In genomic region chr12:57766464-57767311, GRCh38 we compare ENCODE assay signal across 9 cellular contexts. TPM values are rescaled to one million over a fixed set of nuclear protein-coding genes. Genes with fewer than 3 reads are reported as not detected.
DNase-seq lines count a peak whose midpoint lies in the region; TF ChIP-seq lines count a peak whose summit lies in the region.
"Had no signal": no experiment of that assay in that cellular context is flagged by ENCODE, and none has a peak within 500 bp of the region (broad histone marks: within the 10 kb centered on the region; RNA-seq: fewer than 3 reads in every experiment).

CYP27B1 (minus strand) TSS chr12:57767078; CDS start chr12:57767041, 37 bp downstream.

- CTCF ChIA-PET in RWPE1 (lab: Yijun Ruan, JAX): interaction anchor here (0.6 to 2.3 kb wide), 6 partner anchors 8 to 762 kb away, joined by 3 to 9 read pairs (median 4); partner anchors contain the start of gene TSFM

- H3K27me3 ChIP-seq in esophagus (ENCODE audit: control insufficient read depth in 1 of 2, insufficient read depth in 2 of 2, low read length in 2 of 2) (no peaks in the 10 kb centered on the region), ovary (no peaks in the 10 kb centered on the region)

- POLR2A ChIA-PET in RWPE1 (lab: Yijun Ruan, JAX; ENCODE audit: low non-redundant PET): no interaction called here

- H3K36me3 ChIP-seq in esophagus (ENCODE audit: control insufficient read depth in 2 of 2, insufficient read depth in 2 of 2, low read length in 1 of 2) (peaks cover 0 to 7% of the 10 kb centered on the region in 2 donors), ovary (no peaks in the 10 kb centered on the region)

- H3K4me3 ChIP-seq in esophagus (ENCODE audit: low read depth in 1 of 2, low read length in 2 of 2) (peak within 1 kb of the TSS; percentile 18 to 45), ovary (peak within 1 kb of the TSS; percentile 2)

- intact Hi-C loops in ovary (cut with DNase I): no loop called here

- TF ChIP-seq CTCF in RWPE1 (conservative IDR thresholded peaks at IDR 0.05; ENCODE audit: low read depth): no peak
- no peak for TF ChIP-seq CTCF in ovary (IDR thresholded peaks at IDR 0.05)

- 8 to 9% methylated on average over 38 of the region's 38 CpGs for WGBS in esophagus, 2 donors
- 3% methylated on average over 32 to 38 of the region's 38 CpGs for WGBS in ovary, 3 donors

- H3K27ac ChIP-seq in RWPE1 (peak within 1 kb of the TSS; percentile 89), esophagus (ENCODE audit: low read depth in 2 of 2, low read length in 1 of 2) (no peak within 1 kb of the TSS), ovary (no peak within 1 kb of the TSS)
- H3K27ac ChIP-seq: BLaER1 treated with 17β-estradiol and CSF1 and Interleukin-3, amounts not matched to agents 10 nM and 100 nM had no signal

- peak in 2 of 3 experiments; percentile 29 to 33 for DNase-seq in NCI-H1417 (lab: John Stamatoyannopoulos, UW)
- no peak for DNase-seq in NCI-H1417 treated with DMSO at 0.1 percent for 48 hours (lab: John Stamatoyannopoulos, UW)
- peak; percentile 68 for DNase-seq in RWPE1 (ENCODE audit: low spot score)
- peak in 3 of 5 donors; percentile 59 to 68 (median 67) for DNase-seq in ovary
- DNase-seq in COLO668 (lab: John Stamatoyannopoulos, UW; ENCODE audit: unreplicated experiment): no peak
- DNase-seq in medulla oblongata (ENCODE audit: extremely low spot score): no peak
- no peak for DNase-seq in C1 segment of cervical spinal cord (lab: John Stamatoyannopoulos, UW)

- TF ChIP-seq EP300 in ovary (IDR thresholded peaks at IDR 0.05): no peak

- H3K4me1 ChIP-seq in esophagus (ENCODE audit: control insufficient read depth in 2 of 2, insufficient read depth in 2 of 2, low read length in 1 of 2) (peaks cover 16 to 27% of the 10 kb centered on the region in 2 donors), ovary (ENCODE audit: insufficient read depth) (peaks cover 14% of the 10 kb centered on the region)

- no peak for TF ChIP-seq POLR2A in ovary (IDR thresholded peaks at IDR 0.05)

- no peaks in the 10 kb centered on the region for H3K9me3 ChIP-seq in esophagus (ENCODE audit: control insufficient read depth in 2 of 2, insufficient read depth in 1 of 2, low read depth in 1 of 2, low read length in 1 of 2)
- H3K9me3 ChIP-seq in ovary: no peaks in the 10 kb centered on the region

RNA-seq across cellular contexts. Expression of gene CYP27B1, which starts in this region (rescaled TPM):
- polyA plus RNA-seq in esophagus (under 1 TPM; 0.64 to 0.96 TPM), ovary (under 1 TPM; 0.18 to 0.30 TPM)
- 1 to 10 TPM in 4 of 7 donors, under 1 TPM in 3; 0.12 to 2.5 (median 1.0) TPM for total RNA-seq in ovary

Comparison
In these comparisons a context has a peak if more than half of its experiments do, and no peak if none do; other contexts are left out.
1. DNase-seq: peak in NCI-H1417 (2 of 3), RWPE1 (single experiment) and ovary (3 of 5); none in NCI-H1417 treated with DMSO at 0.1 percent for 48 hours (single experiment), COLO668 (single experiment), medulla oblongata (single experiment) and C1 segment of cervical spinal cord (0 of 14).